In genomic region chr5:173317852-173318251, GRCh38 we compare ENCODE assay signal across 22 cellular contexts.
"Had no signal": no experiment of that assay in that cellular context is flagged by ENCODE, and none has a peak within 500 bp of the region (broad histone marks: within the 10 kb centered on the region; RNA-seq: fewer than 3 reads in every experiment).

No MANE protein-coding gene starts in this region.

- ATAC-seq: activated T-cell treated with anti-CD3 and anti-CD28 coated beads, Interleukin-2, amount 50 U/mL, for 72 hours; left cardiac atrium; lower lobe of right lung; stimulated activated naive B cell treated with anti-CD40 and anti-IgM and Interleukin-4, amounts not matched to agents 10 μg/mL and 1 μg/mL and 100 μg/mL, for 72 hours had no signal

- H3K27me3 ChIP-seq: brain microvascular endothelial cell, thyroid gland had no signal

- H3K36me3 Mint-ChIP-seq: naive B cell; stimulated activated naive B cell treated with anti-CD40 and anti-IgM and Interleukin-4, amounts not matched to agents 10 μg/mL and 1 μg/mL and 100 μg/mL, for 72 hours had no signal

- H3K9me3 Mint-ChIP-seq: activated CD4-positive, alpha-beta T cell treated with anti-CD3 and anti-CD28 coated beads, Interleukin-2, amount 10 ng/mL, durations not matched to agents 7 days and 5 days; activated naive CD8-positive, alpha-beta T cell treated with anti-CD3 and anti-CD28 coated beads for 36 hours; activated T-cell treated with anti-CD3 and anti-CD28 coated beads, Interleukin-2, amount 50 U/mL, for 72 hours; dendritic cell treated with granulocyte-macrophage colony-stimulating factor and Interleukin-4, amounts not matched to agents 40 ng/mL and 50 ng/mL, for 4 days; naive B cell; stimulated activated naive B cell treated with anti-CD40 and anti-IgM and Interleukin-4, amounts not matched to agents 10 μg/mL and 1 μg/mL and 100 μg/mL, for 72 hours had no signal

- H3K27ac ChIP-seq: brain microvascular endothelial cell, lower lobe of right lung, neutrophil, thyroid gland had no signal

- H3K9me3 ChIP-seq: lower lobe of right lung, neutrophil, thyroid gland had no signal

- DNase-seq: activated CD4-positive, alpha-beta T cell treated with anti-CD3 and anti-CD28 coated beads, Interleukin-2, amount 10 ng/mL, durations not matched to agents 7 days and 5 days; activated CD4-positive, CD25-positive, alpha-beta regulatory T cell; activated CD8-positive, alpha-beta memory T cell treated with anti-CD3 and anti-CD28 coated beads, Interleukin-2, amount 50 U/mL, for 48 hours; activated gamma-delta T cell; activated naive CD8-positive, alpha-beta T cell treated with anti-CD3 and anti-CD28 coated beads for 36 hours; activated T-cell treated with anti-CD3 and anti-CD28 coated beads, Interleukin-2, amount 50 U/mL, for 72 hours; brain microvascular endothelial cell; effector memory CD4-positive, alpha-beta T cell; foreskin fibroblast; glutamatergic neuron; hypothalamus; left cardiac atrium; lower lobe of right lung; naive B cell; retina; stimulated activated CD4-positive, alpha-beta T cell treated with anti-CD3 and anti-CD28 coated beads, Interleukin-15, amount 100 ng/mL, for 24 hours; stimulated activated CD4-positive, alpha-beta T cell treated with anti-CD3 and anti-CD28 coated beads, Interleukin-4, amount 100 ng/mL, for 1 hour; stimulated activated naive B cell treated with anti-CD40 and anti-IgM and Interleukin-4, amounts not matched to agents 10 μg/mL and 1 μg/mL and 100 μg/mL, for 72 hours; T-helper 2 cell; thyroid gland had no signal

- H3K36me3 ChIP-seq: neutrophil, thyroid gland had no signal

- H3K27ac Mint-ChIP-seq: activated CD4-positive, alpha-beta T cell treated with anti-CD3 and anti-CD28 coated beads, Interleukin-2, amount 10 ng/mL, durations not matched to agents 7 days and 5 days; activated naive CD8-positive, alpha-beta T cell treated with anti-CD3 and anti-CD28 coated beads for 36 hours; activated T-cell treated with anti-CD3 and anti-CD28 coated beads, Interleukin-2, amount 50 U/mL, for 72 hours; dendritic cell treated with granulocyte-macrophage colony-stimulating factor and Interleukin-4, amounts not matched to agents 40 ng/mL and 50 ng/mL, for 4 days; naive B cell; stimulated activated naive B cell treated with anti-CD40 and anti-IgM and Interleukin-4, amounts not matched to agents 10 μg/mL and 1 μg/mL and 100 μg/mL, for 72 hours had no signal

- H3K4me3 ChIP-seq: lower lobe of right lung, thyroid gland had no signal

- H3K4me1 Mint-ChIP-seq: activated CD4-positive, alpha-beta T cell treated with anti-CD3 and anti-CD28 coated beads, Interleukin-2, amount 10 ng/mL, durations not matched to agents 7 days and 5 days; activated naive CD8-positive, alpha-beta T cell treated with anti-CD3 and anti-CD28 coated beads for 36 hours; naive B cell; stimulated activated naive B cell treated with anti-CD40 and anti-IgM and Interleukin-4, amounts not matched to agents 10 μg/mL and 1 μg/mL and 100 μg/mL, for 72 hours had no signal

- H3K4me3 Mint-ChIP-seq: activated CD4-positive, alpha-beta T cell treated with anti-CD3 and anti-CD28 coated beads, Interleukin-2, amount 10 ng/mL, durations not matched to agents 7 days and 5 days; activated naive CD8-positive, alpha-beta T cell treated with anti-CD3 and anti-CD28 coated beads for 36 hours; activated T-cell treated with anti-CD3 and anti-CD28 coated beads, Interleukin-2, amount 50 U/mL, for 72 hours; dendritic cell treated with granulocyte-macrophage colony-stimulating factor and Interleukin-4, amounts not matched to agents 40 ng/mL and 50 ng/mL, for 4 days; naive B cell; stimulated activated naive B cell treated with anti-CD40 and anti-IgM and Interleukin-4, amounts not matched to agents 10 μg/mL and 1 μg/mL and 100 μg/mL, for 72 hours had no signal
